Comparison of ENCODE assay signal across 7 cellular contexts in genomic region chr3:136617969-136618368, GRCh38.
A peak's percentile ranks its signal among the peaks of the same experiment; 100 is the strongest.
DNase-seq lines count a peak whose midpoint lies in the region; ATAC-seq, FAIRE-seq and TF ChIP-seq lines count a peak whose summit lies in the region.
"Not testable (repeated sequence)": the region's sequence is repeated elsewhere in the genome, so short reads cannot be mapped to it uniquely, and the experiment has no call there.

No MANE protein-coding gene starts in this region.

- not testable (repeated sequence) for TF ChIP-seq CTCF in bronchial epithelial cell (IDR thresholded peaks at IDR 0.05; ENCODE audit: insufficient read depth, low read length, severe bottlenecking); epithelial cell of esophagus (IDR thresholded peaks at IDR 0.05; ENCODE audit: insufficient read depth, low read depth, low read length, missing control alignments); transverse colon (IDR thresholded peaks at IDR 0.05)

- not testable (repeated sequence) for H3K4me1 Mint-ChIP-seq in activated CD4-positive, alpha-beta T cell treated with anti-CD3 and anti-CD28 coated beads, Interleukin-2, amount 10 ng/mL, durations not matched to agents 24 days and 14 days
- H3K4me1 Mint-ChIP-seq in activated T-helper 17 cell treated with anti-CD3 and anti-CD28 coated beads, Interleukin-2, amount 50 U/mL, for 72 hours = peaks cover 15% of the 10 kb centered on the region

- H3K27ac ChIP-seq in mucosa of rectum (ENCODE audit: low read depth in 2 of 2, low read length in 2 of 2) (peak overlapping the region; percentile 43 to 72), transverse colon (peak overlapping the region; percentile 28 to 65 (median 41))

- peaks cover 25% of the 10 kb centered on the region for H3K36me3 Mint-ChIP-seq in activated CD4-positive, alpha-beta T cell treated with anti-CD3 and anti-CD28 coated beads, Interleukin-2, amount 10 ng/mL, durations not matched to agents 24 days and 14 days (ENCODE audit: low read depth)
- peaks cover 54% of the 10 kb centered on the region for H3K36me3 Mint-ChIP-seq in activated T-helper 17 cell treated with anti-CD3 and anti-CD28 coated beads, Interleukin-2, amount 50 U/mL, for 72 hours (ENCODE audit: low read depth)

- H3K27ac Mint-ChIP-seq in activated CD4-positive, alpha-beta T cell treated with anti-CD3 and anti-CD28 coated beads, Interleukin-2, amount 10 ng/mL, durations not matched to agents 24 days and 14 days = peak overlapping the region; percentile 17
- H3K27ac Mint-ChIP-seq in activated T-helper 17 cell treated with anti-CD3 and anti-CD28 coated beads, Interleukin-2, amount 50 U/mL, for 72 hours = peak overlapping the region; percentile 6

- DNase-seq in HT-29 (ENCODE audit: low spot score) (peak; percentile 36), bronchial epithelial cell (ENCODE audit: low read depth) (peak; percentile 36), epithelial cell of esophagus (ENCODE audit: low read depth) (peak; percentile 35), transverse colon (peak; percentile 23)
- DNase-seq in activated CD4-positive, alpha-beta T cell treated with anti-CD3 and anti-CD28 coated beads, Interleukin-2, amount 10 ng/mL, durations not matched to agents 24 days and 14 days = not testable (repeated sequence)

- ATAC-seq in activated T-helper 17 cell treated with anti-CD3 and anti-CD28 coated beads, Interleukin-2, amount 50 U/mL, for 72 hours (replicated peaks) = not testable (repeated sequence)

- not testable (repeated sequence) for H3K4me3 Mint-ChIP-seq in activated CD4-positive, alpha-beta T cell treated with anti-CD3 and anti-CD28 coated beads, Interleukin-2, amount 10 ng/mL, durations not matched to agents 24 days and 14 days; activated T-helper 17 cell treated with anti-CD3 and anti-CD28 coated beads, Interleukin-2, amount 50 U/mL, for 72 hours

- not testable (repeated sequence) for H3K27me3 Mint-ChIP-seq in activated CD4-positive, alpha-beta T cell treated with anti-CD3 and anti-CD28 coated beads, Interleukin-2, amount 10 ng/mL, durations not matched to agents 24 days and 14 days; activated T-helper 17 cell treated with anti-CD3 and anti-CD28 coated beads, Interleukin-2, amount 50 U/mL, for 72 hours

- in situ Hi-C loops in transverse colon (cut with MboI; ENCODE audit: low pct_ligation_motif_present in 1 of 4, low pct_unique_long_range_greater_than_20kb in 1 of 4, low sequenced_read_pairs in 3 of 4) = not testable (repeated sequence)

- H3K9ac ChIP-seq in mucosa of rectum (ENCODE audit: low read depth in 1 of 2, low read length in 2 of 2) = not testable (repeated sequence)

- not testable (repeated sequence) for H3K36me3 ChIP-seq in bronchial epithelial cell (ENCODE audit: control insufficient read depth, insufficient read depth, low read length); mucosa of rectum (ENCODE audit: control insufficient read depth in 2 of 2, insufficient read depth in 2 of 2, low read length in 2 of 2); transverse colon

- H3K9me3 ChIP-seq in mucosa of rectum (ENCODE audit: control insufficient read depth in 2 of 2, low read length in 2 of 2); transverse colon: not testable (repeated sequence)

- not testable (repeated sequence) for FAIRE-seq in bronchial epithelial cell (lab: Jason Lieb, UNC)

- H3K27me3 ChIP-seq in bronchial epithelial cell (ENCODE audit: control insufficient read depth, insufficient read depth, low read length); mucosa of rectum (ENCODE audit: control insufficient read depth in 2 of 2, insufficient read depth in 2 of 2, low read length in 2 of 2); transverse colon: not testable (repeated sequence)

- WGBS in transverse colon (ENCODE audit: low coverage in 1 of 2), 2 donors = 70 to 85% methylated on average over 5 of the region's 5 CpGs

- H3K4me1 ChIP-seq in mucosa of rectum (ENCODE audit: control insufficient read depth in 2 of 2, insufficient read depth in 2 of 2, low read length in 2 of 2) = peaks cover 3 to 10% of the 10 kb centered on the region in 2 donors
- peaks cover 0 to 28% (median 5%) of the 10 kb centered on the region in 4 donors for H3K4me1 ChIP-seq in transverse colon

- not testable (repeated sequence) for H3K4me3 ChIP-seq in bronchial epithelial cell (ENCODE audit: low read depth, low read length); epithelial cell of esophagus (ENCODE audit: low read length); mucosa of rectum (ENCODE audit: low read length in 2 of 2); transverse colon

- H3K9me3 Mint-ChIP-seq in activated CD4-positive, alpha-beta T cell treated with anti-CD3 and anti-CD28 coated beads, Interleukin-2, amount 10 ng/mL, durations not matched to agents 24 days and 14 days; activated T-helper 17 cell treated with anti-CD3 and anti-CD28 coated beads, Interleukin-2, amount 50 U/mL, for 72 hours: not testable (repeated sequence)

- intact Hi-C loops in activated CD4-positive, alpha-beta T cell treated with anti-CD3 and anti-CD28 coated beads, Interleukin-2, amount 10 ng/mL, durations not matched to agents 24 days and 14 days (cut with micrococcal nuclease); transverse colon (cut with DNase I; ENCODE audit: low total_unique reads): not testable (repeated sequence)

- TF ChIP-seq EP300 in transverse colon (IDR thresholded peaks at IDR 0.05; ENCODE audit: low read depth) = not testable (repeated sequence)

- TF ChIP-seq POLR2A in transverse colon (IDR thresholded peaks at IDR 0.05) = not testable (repeated sequence)
